In the genomic region with DNA sequence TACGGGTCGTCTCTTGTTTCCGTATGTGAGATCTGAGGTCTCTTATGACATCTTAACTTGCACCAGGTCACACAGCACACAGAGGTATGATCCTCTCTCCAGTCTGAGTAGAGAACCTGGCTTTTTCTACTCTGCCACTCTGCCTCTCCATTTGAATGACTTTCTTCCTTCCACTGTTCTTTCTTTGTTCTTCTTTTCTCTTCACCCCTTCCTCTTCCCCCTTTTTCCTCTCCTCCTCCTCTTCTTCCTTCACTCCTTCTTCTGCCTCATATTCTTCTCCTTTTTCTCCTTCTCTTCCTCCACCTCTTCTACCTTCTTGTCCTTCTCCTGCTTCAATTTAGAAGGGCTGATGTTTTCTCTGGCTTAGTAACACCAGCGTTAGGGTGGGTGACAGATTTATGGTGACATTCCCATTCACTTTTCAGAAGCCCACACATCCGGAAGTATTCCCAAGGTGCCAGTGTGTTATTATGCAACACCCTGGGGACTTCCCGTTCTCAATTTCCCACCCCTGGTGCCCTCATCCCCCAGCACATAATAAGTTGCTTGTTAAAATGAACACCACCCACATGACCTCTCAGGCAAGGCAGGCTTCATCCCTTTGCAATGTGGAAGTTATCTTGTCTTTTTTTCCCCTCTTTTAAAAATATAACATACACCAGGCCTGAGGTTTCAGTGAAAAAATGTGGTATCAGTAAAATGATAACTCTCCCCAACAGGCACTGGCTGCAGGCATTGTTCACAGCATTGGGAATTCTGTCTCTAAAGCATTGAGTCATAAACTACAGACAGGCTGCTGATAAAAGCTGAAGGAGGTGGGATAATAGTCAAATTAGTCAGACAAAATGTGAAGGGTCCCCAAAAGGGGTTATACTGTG, we compare ENCODE assay signal across 14 cellular contexts.
DNase-seq lines count a peak whose midpoint lies in the region; ATAC-seq and TF ChIP-seq lines count a peak whose summit lies in the region.
"Had no signal": no experiment of that assay in that cellular context is flagged by ENCODE, and none has a peak within 500 bp of the region (broad histone marks: within the 10 kb centered on the region; RNA-seq: fewer than 3 reads in every experiment).

No MANE protein-coding gene starts in this region.

- CTCF ChIA-PET in WTC11 (lab: Charles Lee): interaction anchor here (1.7 kb wide), 1 partner anchor 124 kb away, joined by 4 read pairs; no protein-coding TSS in a partner anchor

- DNase-seq in left cardiac atrium: no peak
- DNase-seq in right atrium auricular region (ENCODE audit: low spot score): no peak
- DNase-seq in WTC11 (ENCODE audit: low spot score): no peak
- DNase-seq in hepatic stellate cell (ENCODE audit: low spot score): peak; percentile 25
- no peak for DNase-seq in HPDE6-E6E7 (ENCODE audit: extremely low spot score)
- DNase-seq in superior temporal gyrus (ENCODE audit: extremely low spot score): no peak
- no peak for DNase-seq in 8988T
- no peak for DNase-seq in T-helper 17 cell
- DNase-seq: NCI-H187; NCI-H524 treated with DMSO at 0.1 percent for 48 hours; nucleus accumbens; small intestine; stimulated activated naive CD8-positive, alpha-beta T cell treated with anti-CD3 and anti-CD28 coated beads, Interleukin-15, amount 100 ng/mL, for 72 hours; T-cell had no signal

- H3K9me3 ChIP-seq in right atrium auricular region: no peaks in the 10 kb centered on the region
- H3K9me3 ChIP-seq in T-helper 17 cell (ENCODE audit: control insufficient read depth, low read length, poor library complexity, severe bottlenecking): no peaks in the 10 kb centered on the region

- POLR2A ChIA-PET in WTC11 (lab: Charles Lee): interaction anchor here (0.8 to 1.1 kb wide), 2 partner anchors 11 to 35 kb away, joined by 3 read pairs; no protein-coding TSS in a partner anchor

- H3K4me3 ChIP-seq in right atrium auricular region: no peak overlapping the region

- ATAC-seq in left cardiac atrium (peak; percentile 19 to 81), WTC11 (no peak), T-helper 17 cell (no peak)
- ATAC-seq: stimulated activated naive CD8-positive, alpha-beta T cell treated with anti-CD3 and anti-CD28 coated beads, Interleukin-15, amount 100 ng/mL, for 72 hours; T-cell had no signal

- H3K27ac Mint-ChIP-seq in WTC11 (no peak overlapping the region), T-helper 17 cell (no peak overlapping the region)
- H3K27ac Mint-ChIP-seq: stimulated activated naive CD8-positive, alpha-beta T cell treated with anti-CD3 and anti-CD28 coated beads, Interleukin-15, amount 100 ng/mL, for 72 hours; T-cell had no signal

- intact Hi-C loops in left cardiac atrium (cut with DNase I): no loop called here

- no peaks in the 10 kb centered on the region for H3K9me3 Mint-ChIP-seq in WTC11
- H3K9me3 Mint-ChIP-seq: stimulated activated naive CD8-positive, alpha-beta T cell treated with anti-CD3 and anti-CD28 coated beads, Interleukin-15, amount 100 ng/mL, for 72 hours had no signal

- H3K27ac ChIP-seq in right atrium auricular region: no peak overlapping the region

- H3K27me3 Mint-ChIP-seq in WTC11 (ENCODE audit: low read depth): peaks cover 99% of the 10 kb centered on the region
- peaks cover 14% of the 10 kb centered on the region for H3K27me3 Mint-ChIP-seq in T-helper 17 cell

- H3K27me3 ChIP-seq in right atrium auricular region: no peaks in the 10 kb centered on the region

- H3K4me1 ChIP-seq in right atrium auricular region: peaks cover 0 to 6% of the 10 kb centered on the region in 2 donors

- H3K4me1 Mint-ChIP-seq in WTC11 (peaks cover 79% of the 10 kb centered on the region), T-helper 17 cell (no peaks in the 10 kb centered on the region)
- H3K4me1 Mint-ChIP-seq: stimulated activated naive CD8-positive, alpha-beta T cell treated with anti-CD3 and anti-CD28 coated beads, Interleukin-15, amount 100 ng/mL, for 72 hours; T-cell had no signal

- H3K4me3 Mint-ChIP-seq in WTC11 (no peak overlapping the region), T-helper 17 cell (no peak overlapping the region)
- H3K4me3 Mint-ChIP-seq: stimulated activated naive CD8-positive, alpha-beta T cell treated with anti-CD3 and anti-CD28 coated beads, Interleukin-15, amount 100 ng/mL, for 72 hours; T-cell had no signal

- no peaks in the 10 kb centered on the region for H3K36me3 ChIP-seq in right atrium auricular region

- TF ChIP-seq CTCF in right atrium auricular region (IDR thresholded peaks at IDR 0.05) (no peak), WTC11 (IDR thresholded peaks at IDR 0.05) (no peak)

- H3K36me3 Mint-ChIP-seq in WTC11 (no peaks in the 10 kb centered on the region), T-helper 17 cell (ENCODE audit: low read depth) (no peaks in the 10 kb centered on the region)
- H3K36me3 Mint-ChIP-seq: T-cell had no signal

TF ChIP-seq in WTC11, 78 proteins besides CTCF, POLR2A, EP300 and RAD21:
- TF ChIP-seq, protein P1, sequence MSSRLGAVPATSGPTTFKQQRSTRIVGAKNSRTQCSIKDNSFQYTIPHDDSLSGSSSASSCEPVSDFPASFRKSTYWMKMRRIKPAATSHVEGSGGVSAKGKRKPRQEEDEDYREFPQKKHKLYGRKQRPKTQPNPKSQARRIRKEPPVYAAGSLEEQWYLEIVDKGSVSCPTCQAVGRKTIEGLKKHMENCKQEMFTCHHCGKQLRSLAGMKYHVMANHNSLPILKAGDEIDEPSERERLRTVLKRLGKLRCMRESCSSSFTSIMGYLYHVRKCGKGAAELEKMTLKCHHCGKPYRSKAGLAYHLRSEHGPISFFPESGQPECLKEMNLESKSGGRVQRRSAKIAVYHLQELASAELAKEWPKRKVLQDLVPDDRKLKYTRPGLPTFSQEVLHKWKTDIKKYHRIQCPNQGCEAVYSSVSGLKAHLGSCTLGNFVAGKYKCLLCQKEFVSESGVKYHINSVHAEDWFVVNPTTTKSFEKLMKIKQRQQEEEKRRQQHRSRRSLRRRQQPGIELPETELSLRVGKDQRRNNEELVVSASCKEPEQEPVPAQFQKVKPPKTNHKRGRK (CRISPR knock-in tag; IDR thresholded peaks at IDR 0.05; ENCODE audit: borderline replicate concordance): 0 out of 2 replicates have a peak, but pooled peaks have one; percentile 70
- TF ChIP-seq, protein P2, sequence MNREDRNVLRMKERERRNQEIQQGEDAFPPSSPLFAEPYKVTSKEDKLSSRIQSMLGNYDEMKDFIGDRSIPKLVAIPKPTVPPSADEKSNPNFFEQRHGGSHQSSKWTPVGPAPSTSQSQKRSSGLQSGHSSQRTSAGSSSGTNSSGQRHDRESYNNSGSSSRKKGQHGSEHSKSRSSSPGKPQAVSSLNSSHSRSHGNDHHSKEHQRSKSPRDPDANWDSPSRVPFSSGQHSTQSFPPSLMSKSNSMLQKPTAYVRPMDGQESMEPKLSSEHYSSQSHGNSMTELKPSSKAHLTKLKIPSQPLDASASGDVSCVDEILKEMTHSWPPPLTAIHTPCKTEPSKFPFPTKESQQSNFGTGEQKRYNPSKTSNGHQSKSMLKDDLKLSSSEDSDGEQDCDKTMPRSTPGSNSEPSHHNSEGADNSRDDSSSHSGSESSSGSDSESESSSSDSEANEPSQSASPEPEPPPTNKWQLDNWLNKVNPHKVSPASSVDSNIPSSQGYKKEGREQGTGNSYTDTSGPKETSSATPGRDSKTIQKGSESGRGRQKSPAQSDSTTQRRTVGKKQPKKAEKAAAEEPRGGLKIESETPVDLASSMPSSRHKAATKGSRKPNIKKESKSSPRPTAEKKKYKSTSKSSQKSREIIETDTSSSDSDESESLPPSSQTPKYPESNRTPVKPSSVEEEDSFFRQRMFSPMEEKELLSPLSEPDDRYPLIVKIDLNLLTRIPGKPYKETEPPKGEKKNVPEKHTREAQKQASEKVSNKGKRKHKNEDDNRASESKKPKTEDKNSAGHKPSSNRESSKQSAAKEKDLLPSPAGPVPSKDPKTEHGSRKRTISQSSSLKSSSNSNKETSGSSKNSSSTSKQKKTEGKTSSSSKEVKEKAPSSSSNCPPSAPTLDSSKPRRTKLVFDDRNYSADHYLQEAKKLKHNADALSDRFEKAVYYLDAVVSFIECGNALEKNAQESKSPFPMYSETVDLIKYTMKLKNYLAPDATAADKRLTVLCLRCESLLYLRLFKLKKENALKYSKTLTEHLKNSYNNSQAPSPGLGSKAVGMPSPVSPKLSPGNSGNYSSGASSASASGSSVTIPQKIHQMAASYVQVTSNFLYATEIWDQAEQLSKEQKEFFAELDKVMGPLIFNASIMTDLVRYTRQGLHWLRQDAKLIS (CRISPR knock-in tag; IDR thresholded peaks at IDR 0.05; ENCODE audit: borderline replicate concordance): no peak
- no peak for TF ChIP-seq TP53 (CRISPR knock-in tag; IDR thresholded peaks at IDR 0.05)
- TF ChIP-seq ZBTB21 (CRISPR knock-in tag; IDR thresholded peaks at IDR 0.05; ENCODE audit: borderline replicate concordance): no peak
- TF ChIP-seq ZNF219 (CRISPR knock-in tag; IDR thresholded peaks at IDR 0.05; ENCODE audit: borderline replicate concordance): no peak
- no peak for TF ChIP-seq FOXP1 (CRISPR knock-in tag; IDR thresholded peaks at IDR 0.05; ENCODE audit: borderline replicate concordance)

Comparison
In these comparisons a context has a peak if more than half of its experiments do, and no peak if none do; other contexts are left out.
1. ATAC-seq: peak in left cardiac atrium (2 of 2); none in WTC11 (single experiment) and T-helper 17 cell (single experiment).